In the genomic region with DNA sequence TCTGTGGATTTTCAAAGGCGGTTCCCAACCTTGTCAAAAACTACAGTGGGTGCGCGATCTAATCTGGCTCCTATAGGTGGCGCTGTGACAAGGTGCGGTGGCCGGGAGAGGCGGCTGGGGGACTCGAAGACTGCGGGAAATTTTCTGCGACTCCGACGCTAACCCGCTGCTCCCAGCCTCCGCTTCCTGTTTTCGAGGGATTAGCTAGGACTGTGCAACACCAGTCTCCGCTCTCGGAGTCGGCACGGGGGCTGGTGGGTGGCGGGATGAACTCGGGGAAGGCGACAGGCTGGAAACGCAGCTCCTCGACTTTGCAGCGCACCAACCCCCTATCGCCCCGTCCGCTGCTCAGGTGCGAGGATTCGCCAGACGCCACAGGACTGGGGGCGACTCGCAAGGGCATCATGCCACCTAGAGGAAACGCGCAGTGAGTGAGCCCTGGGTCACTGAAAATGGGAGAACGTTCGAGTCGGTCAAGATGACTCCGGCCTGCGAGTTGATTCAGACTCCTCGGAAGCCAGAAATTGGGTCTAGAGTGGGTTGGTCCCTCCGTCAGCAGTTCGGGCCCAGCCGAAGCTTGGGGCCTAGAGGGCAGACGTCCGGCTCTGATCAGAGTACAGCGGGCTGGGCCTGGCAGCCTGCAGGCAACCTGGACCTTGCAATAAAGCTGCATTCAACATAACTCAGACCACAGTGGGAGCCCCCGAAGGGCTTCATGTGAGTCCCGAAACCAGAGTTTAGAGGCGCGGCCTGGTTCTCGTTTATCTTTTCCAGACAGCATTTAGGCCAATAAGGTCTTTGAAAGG, we compare ENCODE assay signal across 10 cellular contexts. TPM values are rescaled to one million over a fixed set of nuclear protein-coding genes. Genes with fewer than 3 reads are reported as not detected.
A peak's percentile ranks its signal among the peaks of the same experiment; 100 is the strongest.
DNase-seq lines count a peak whose midpoint lies in the region; ATAC-seq, FAIRE-seq and TF ChIP-seq lines count a peak whose summit lies in the region.
"Had no signal": no experiment of that assay in that cellular context is flagged by ENCODE, and none has a peak within 500 bp of the region (broad histone marks: within the 10 kb centered on the region; RNA-seq: fewer than 3 reads in every experiment).

No MANE protein-coding gene starts in this region.

- H3K27me3 ChIP-seq in cardiac muscle cell (peaks cover 100% of the 10 kb centered on the region), PC-3 (ENCODE audit: low read length) (no peaks in the 10 kb centered on the region), small intestine (ENCODE audit: control insufficient read depth in 2 of 2, insufficient read depth in 2 of 2, low read length in 2 of 2) (peaks cover 21 to 75% of the 10 kb centered on the region in 2 donors)

- intact Hi-C loops in cardiac septum (cut with DNase I) (loop anchor here (10.0 kb wide), 1 partner anchor 289 kb away; no protein-coding TSS in a partner anchor), PC-3 (cut with micrococcal nuclease) (loop anchor here (2.0 kb wide), 1 partner anchor 461 kb away; no protein-coding TSS in a partner anchor), natural killer cell (cut with micrococcal nuclease) (no loop called here)

- TF ChIP-seq CTCF in cardiac muscle cell (IDR thresholded peaks at IDR 0.05; ENCODE audit: low read depth, low read length) (peak; percentile 37), PC-3 (conservative IDR thresholded peaks at IDR 0.05; ENCODE audit: low read depth, low read length) (peak; percentile 74), natural killer cell (IDR thresholded peaks at IDR 0.05) (no peak)

- H3K9me3 Mint-ChIP-seq in natural killer cell: peaks cover 0 to 4% of the 10 kb centered on the region in 2 donors

- H3K36me3 ChIP-seq in cardiac muscle cell (no peaks in the 10 kb centered on the region), PC-3 (ENCODE audit: low read depth, low read length) (no peaks in the 10 kb centered on the region), small intestine (ENCODE audit: control insufficient read depth in 2 of 2, insufficient read depth in 2 of 2, low read length in 2 of 2) (no peaks in the 10 kb centered on the region)

- H3K4me2 ChIP-seq in PC-3 (ENCODE audit: low read length): peak overlapping the region; percentile 82

- H3F3A ChIP-seq in PC-3 (ENCODE audit: low read length, unreplicated experiment): no peaks in the 10 kb centered on the region

- H3K36me3 Mint-ChIP-seq in natural killer cell: peaks cover 13% of the 10 kb centered on the region

- no peaks in the 10 kb centered on the region for H3K9me3 ChIP-seq in cardiac muscle cell (ENCODE audit: low read depth)
- H3K9me3 ChIP-seq in PC-3 (ENCODE audit: low read length): no peaks in the 10 kb centered on the region
- H3K9me3 ChIP-seq in small intestine (ENCODE audit: control insufficient read depth, low read depth): no peaks in the 10 kb centered on the region

- peak overlapping the region; percentile 77 for H2AFZ ChIP-seq in PC-3 (ENCODE audit: low read length)

- H3K27ac Mint-ChIP-seq in natural killer cell: no peak overlapping the region

- WGBS in small intestine, 3 donors: 2 to 7% (median 3%) methylated on average over 52 of the region's 52 CpGs

- no peak for FAIRE-seq in small intestine (lab: Jason Lieb, UNC)
- FAIRE-seq: GM18507 had no signal

- BruUV-seq in PC-3 (replicated peaks; lab: Mats Ljungman, UMichigan): TSS peak; percentile 33

- ATAC-seq in PC-3: peak; percentile 39
- ATAC-seq in GM21390 (IDR thresholded peaks at IDR 0.05; ENCODE audit: unreplicated experiment): no peak
- ATAC-seq in natural killer cell: no peak

- H3K9me2 ChIP-seq in PC-3 (replicated peaks; ENCODE audit: low read length): no peaks in the 10 kb centered on the region

- H3K4me3 ChIP-seq in cardiac muscle cell (peak overlapping the region; percentile 7), PC-3 (ENCODE audit: low read length) (peak overlapping the region; percentile 60), small intestine (ENCODE audit: low read depth in 1 of 2, low read length in 2 of 2) (no peak overlapping the region)

- CTCF ChIA-PET in PC-3 (lab: Charles Lee): interaction anchor here (0.6 to 2.0 kb wide), 4 partner anchors 74 to 461 kb away, joined by 3 to 6 read pairs (median 4); no protein-coding TSS in a partner anchor

- no peak overlapping the region for H3K4me3 Mint-ChIP-seq in natural killer cell

- H3K4me1 Mint-ChIP-seq in natural killer cell: peaks cover 7% of the 10 kb centered on the region in 2 donors

- no peaks in the 10 kb centered on the region for H3K79me2 ChIP-seq in PC-3 (ENCODE audit: low read length)

- H3K4me1 ChIP-seq in cardiac muscle cell (ENCODE audit: low read depth) (peaks cover 1% of the 10 kb centered on the region), PC-3 (ENCODE audit: insufficient read depth, low read length) (peaks cover 18% of the 10 kb centered on the region), small intestine (ENCODE audit: control insufficient read depth in 2 of 2, insufficient read depth in 1 of 2, low read depth in 1 of 2, low read length in 1 of 2) (peaks cover 2 to 9% of the 10 kb centered on the region in 2 donors)

- POLR2A ChIA-PET in PC-3 (lab: Charles Lee; ENCODE audit: unreplicated experiment): no interaction called here

- H3K27ac ChIP-seq in cardiac muscle cell (no peak overlapping the region), PC-3 (ENCODE audit: low read length) (no peak overlapping the region), small intestine (ENCODE audit: low read depth in 1 of 2, low read length in 1 of 2) (no peak overlapping the region)

- H3K9ac ChIP-seq in PC-3 (ENCODE audit: low read length): no peak overlapping the region

- H3K27me3 Mint-ChIP-seq in natural killer cell (ENCODE audit: low read depth in 2 of 2): peaks cover 54 to 91% of the 10 kb centered on the region in 2 donors

- H4K20me1 ChIP-seq in PC-3 (ENCODE audit: low read length): no peaks in the 10 kb centered on the region

- DNase-seq in cardiac muscle cell (ENCODE audit: low read depth in 1 of 2, low spot score in 1 of 2) (peak in 1 of 2 donors; percentile 79), cardiac septum (ENCODE audit: low spot score) (no peak), PC-3 (peak; percentile 77), fibroblast of peridontal ligament (ENCODE audit: extremely low read depth) (peak; percentile 67), small intestine (peak; percentile 20), natural killer cell (no peak)
- no peak for DNase-seq in activated effector memory CD4-positive, alpha-beta T cell treated with Interleukin-2 at 50 U/mL for 16 hours

RNA-seq across cellular contexts. Expression of a gene that starts 5.5 kb away (rescaled TPM):
- total RNA-seq in cardiac muscle cell (not detected in 2 replicates), cardiac septum (not detected), PC-3 (2014; rRNA removed) (14.3 and 14.9 TPM in 2 replicates), natural killer cell (not detected)
- polyA plus RNA-seq in cardiac muscle cell (0.21 and 0.32 TPM in 2 replicates), small intestine (under 1 TPM in 1 of 3 donors, not detected in 2; 0.03 TPM)
- total RNA-seq: activated naive CD4-positive, alpha-beta T cell treated with anti-CD3 and anti-CD28 coated beads, Interleukin-2, amount 50 U/mL, for 72 hours had no signal

Comparison
In these comparisons a context has a peak if more than half of its experiments do, and no peak if none do; other contexts are left out.
1. DNase-seq: peak in PC-3 (single experiment), fibroblast of peridontal ligament (single experiment) and small intestine (single experiment); none in cardiac septum (single experiment), natural killer cell (single experiment) and activated effector memory CD4-positive, alpha-beta T cell treated with Interleukin-2 at 50 U/mL for 16 hours (single experiment).
2. H3K4me3 ChIP-seq: peak in cardiac muscle cell (single experiment) and PC-3 (single experiment); none in small intestine (0 of 2).
3. RNA of a gene that starts 5.5 kb away (total RNA-seq): 14.3 to 14.9 TPM in PC-3; not detected in cardiac septum (single experiment), not detected in cardiac muscle cell and not detected in natural killer cell; every median in the first group is over 10 times any median in the second.